8 cellular contexts compared by ENCODE assay signal in genomic region chr2:108377815-108378630, GRCh38. TPM values are rescaled to one million over a fixed set of nuclear protein-coding genes. Genes with fewer than 3 reads are reported as not detected.
DNase-seq lines count a peak whose midpoint lies in the region; ATAC-seq and TF ChIP-seq lines count a peak whose summit lies in the region.

Gene SULT1C4 (plus strand): TSS chr2:108377954. CDS start chr2:108378338, 384 bp downstream.

- TF ChIP-seq CTCF in tibial nerve (IDR thresholded peaks at IDR 0.05), result no peak

- WGBS in tibial nerve, 2 donors, result 15 to 20% methylated on average over 13 of the region's 13 CpGs

- H3K9me3 ChIP-seq in muscle layer of duodenum (ENCODE audit: control insufficient read depth in 1 of 2, low read length in 2 of 2), result no peaks in the 10 kb centered on the region
- H3K9me3 ChIP-seq in tibial nerve, result no peaks in the 10 kb centered on the region

- H3K27ac ChIP-seq in muscle layer of duodenum (ENCODE audit: low read length) (peak within 1 kb of the TSS; percentile 77), tibial nerve (peak within 1 kb of the TSS; percentile 55 to 90 (median 72))

- TF ChIP-seq EP300 in tibial nerve (IDR thresholded peaks at IDR 0.05), result peak in 1 of 2 donors; percentile 49

- ATAC-seq in SK-N-SH treated with all-trans-retinoic acid at 6 μM for 48 hours (peak; percentile 70), GM19467 (IDR thresholded peaks at IDR 0.05; ENCODE audit: unreplicated experiment) (no peak), GM21619 (IDR thresholded peaks at IDR 0.05; ENCODE audit: unreplicated experiment) (no peak)

- DNase-seq in glomerular endothelial cell (ENCODE audit: extremely low read depth, low read depth, low spot score) (peak; percentile 42), tibial nerve (ENCODE audit: low spot score in 2 of 2) (peak in 1 of 2 donors; percentile 22), MV-4-11 (lab: John Stamatoyannopoulos, UW) (no peak), epidermal melanocyte (ENCODE audit: insufficient read length, low spot score) (no peak)

- H3K27me3 ChIP-seq in muscle layer of duodenum (ENCODE audit: low read depth, low read length) (no peaks in the 10 kb centered on the region), tibial nerve (no peaks in the 10 kb centered on the region)

- TF ChIP-seq POLR2A in tibial nerve (IDR thresholded peaks at IDR 0.05), result peak in 1 of 2 donors; percentile 39

- H3K4me1 ChIP-seq in muscle layer of duodenum (ENCODE audit: control insufficient read depth in 1 of 2, insufficient read depth in 2 of 2, low read length in 2 of 2), result peaks cover 7 to 9% of the 10 kb centered on the region in 2 donors
- H3K4me1 ChIP-seq in tibial nerve, result peaks cover 0 to 19% (median 6%) of the 10 kb centered on the region in 4 donors

- H3K36me3 ChIP-seq in muscle layer of duodenum (ENCODE audit: control insufficient read depth in 1 of 2, insufficient read depth in 2 of 2, low read length in 2 of 2) (no peaks in the 10 kb centered on the region), tibial nerve (peaks cover 0 to 2% (median 0%) of the 10 kb centered on the region in 3 donors)

- peak within 1 kb of the TSS; percentile 54 to 68 for H3K4me3 ChIP-seq in muscle layer of duodenum (ENCODE audit: low read depth in 1 of 2, low read length in 2 of 2)
- peak within 1 kb of the TSS; percentile 25 to 49 (median 30) for H3K4me3 ChIP-seq in tibial nerve

TF ChIP-seq in SK-N-SH treated with all-trans-retinoic acid at 6 μM for 48 hours, 23 proteins besides CTCF, POLR2A, EP300 and RAD21:
- no peak for TF ChIP-seq PPARA (CRISPR knock-in tag; IDR thresholded peaks at IDR 0.05; ENCODE audit: borderline replicate concordance)
- no peak for TF ChIP-seq CREB5 (CRISPR knock-in tag; IDR thresholded peaks at IDR 0.05; ENCODE audit: low read depth)
- TF ChIP-seq OSR1 (CRISPR knock-in tag; IDR thresholded peaks at IDR 0.05), result no peak
- TF ChIP-seq ARNTL (CRISPR knock-in tag; IDR thresholded peaks at IDR 0.05; ENCODE audit: borderline replicate concordance, low read depth), result no peak
- TF ChIP-seq RARB (CRISPR knock-in tag; IDR thresholded peaks at IDR 0.05), result no peak
- TF ChIP-seq ZFP30 (CRISPR knock-in tag; IDR thresholded peaks at IDR 0.05), result no peak
- TF ChIP-seq ZFP3 (CRISPR knock-in tag; IDR thresholded peaks at IDR 0.05), result no peak

RNA-seq across cellular contexts. Expression of gene SULT1C4, which starts in this region (rescaled TPM):
- total RNA-seq in glomerular endothelial cell, result 13.7 and 20.2 TPM in 2 replicates
- 1 to 10 TPM; 1.7 to 5.7 (median 3.1) TPM for total RNA-seq in tibial nerve
